19 cellular contexts compared by ENCODE assay signal in the genomic region with DNA sequence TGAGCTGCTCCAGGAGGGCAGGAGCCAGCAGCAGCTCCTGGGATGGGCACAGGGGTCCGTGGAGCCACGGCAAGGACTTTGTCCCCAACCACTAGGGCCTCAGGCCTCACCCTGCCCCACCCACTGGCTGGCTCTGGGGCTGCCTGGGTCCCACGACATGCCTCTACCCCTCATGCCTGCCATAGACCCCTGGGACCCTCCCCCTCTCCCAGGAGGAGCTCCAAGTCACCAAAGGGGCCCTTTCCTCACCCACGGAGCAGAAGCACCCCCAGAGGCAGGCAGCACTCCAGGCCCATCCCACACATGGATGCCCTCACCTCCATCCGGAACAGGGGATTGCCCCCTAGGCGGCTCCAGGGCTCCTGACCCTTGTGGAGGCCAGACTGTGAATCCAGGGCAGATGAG. TPM values are rescaled to one million over a fixed set of nuclear protein-coding genes. Genes with fewer than 3 reads are reported as not detected.
DNase-seq lines count a peak whose midpoint lies in the region; ATAC-seq, FAIRE-seq and TF ChIP-seq lines count a peak whose summit lies in the region.
"Had no signal": no experiment of that assay in that cellular context is flagged by ENCODE, and none has a peak within 500 bp of the region (broad histone marks: within the 10 kb centered on the region; RNA-seq: fewer than 3 reads in every experiment).

No MANE protein-coding gene starts in this region.

- intact Hi-C loops in HepG2 (cut with micrococcal nuclease; ENCODE audit: unreplicated experiment) (no loop called here), right lobe of liver (cut with DNase I) (no loop called here), esophagus muscularis mucosa (cut with DNase I) (no loop called here)

- peak; percentile 54 for ATAC-seq in HepG2
- no peak for ATAC-seq in right lobe of liver
- ATAC-seq: Right ventricle myocardium inferior had no signal

- no peak for TF ChIP-seq EP300 in HepG2 (IDR thresholded peaks at IDR 0.05; ENCODE audit: low read depth in 2 of 2, low read length in 2 of 2)
- no peak for TF ChIP-seq EP300 in HepG2 (CRISPR knock-in tag; IDR thresholded peaks at IDR 0.05; ENCODE audit: borderline replicate concordance)
- no peak for TF ChIP-seq EP300 in esophagus muscularis mucosa (IDR thresholded peaks at IDR 0.05)

- H3K9me3 Mint-ChIP-seq in CD8-positive, alpha-beta memory T cell, result no peaks in the 10 kb centered on the region
- H3K9me3 Mint-ChIP-seq: CD4-positive, alpha-beta T cell had no signal

- H3K4me2 ChIP-seq in HepG2 (ENCODE audit: low read depth, low read length), result 0 out of 2 replicates have a peak overlapping the region, but pooled peaks have one; percentile 29

- no peak for TF ChIP-seq RAD21 in HepG2 (CRISPR knock-in tag; IDR thresholded peaks at IDR 0.05)

- no peaks in the 10 kb centered on the region for H3K79me2 ChIP-seq in HepG2 (ENCODE audit: insufficient read depth, low read length)

- TF ChIP-seq CTCF in HepG2 (CRISPR knock-in tag; IDR thresholded peaks at IDR 0.05) (0 out of 2 replicates have a peak, but pooled peaks have one; percentile 17), right lobe of liver (IDR thresholded peaks at IDR 0.05) (no peak), esophagus muscularis mucosa (IDR thresholded peaks at IDR 0.05) (no peak)

- no peaks in the 10 kb centered on the region for H3K27me3 ChIP-seq in HepG2 (ENCODE audit: control insufficient read depth in 1 of 2, insufficient read depth in 2 of 2, low read length in 2 of 2)
- H3K27me3 ChIP-seq in right lobe of liver, result no peaks in the 10 kb centered on the region
- H3K27me3 ChIP-seq in layer of hippocampus (ENCODE audit: control insufficient read depth, insufficient read depth, low read length), result no peaks in the 10 kb centered on the region
- no peaks in the 10 kb centered on the region for H3K27me3 ChIP-seq in esophagus muscularis mucosa
- H3K27me3 ChIP-seq in CD8-positive, alpha-beta memory T cell (ENCODE audit: insufficient read depth, low read length, poor library complexity, severe bottlenecking), result no peaks in the 10 kb centered on the region
- H3K27me3 ChIP-seq: BE2C had no signal

- TF ChIP-seq POLR2A in HepG2 (IDR thresholded peaks at IDR 0.05; ENCODE audit: insufficient read depth in 1 of 2, low read depth in 2 of 2, low read length in 2 of 2), result no peak
- TF ChIP-seq POLR2A in right lobe of liver (IDR thresholded peaks at IDR 0.05), result no peak
- no peak for TF ChIP-seq POLR2A in esophagus muscularis mucosa (IDR thresholded peaks at IDR 0.05; ENCODE audit: low read depth)

- H3K4me1 Mint-ChIP-seq in CD8-positive, alpha-beta memory T cell, result peaks cover 8 to 27% (median 8%) of the 10 kb centered on the region in 3 donors

- H3K9ac ChIP-seq in HepG2 (ENCODE audit: insufficient read depth, low read depth, low read length), result no peak overlapping the region

- H3K27ac ChIP-seq in HepG2 (ENCODE audit: extremely low read length, insufficient read depth, low read length) (peak overlapping the region; percentile 33), right lobe of liver (no peak overlapping the region), cingulate gyrus (ENCODE audit: low read depth, low read length) (peak overlapping the region; percentile 99), layer of hippocampus (ENCODE audit: low read depth, low read length) (peak overlapping the region; percentile 31), temporal lobe (ENCODE audit: low read depth, low read length) (peak overlapping the region; percentile 100), esophagus muscularis mucosa (replicated peaks in 1 of 4) (no peak overlapping the region)
- H3K27ac ChIP-seq in CD8-positive, alpha-beta memory T cell (ENCODE audit: low read depth, low read length), result no peak overlapping the region
- H3K27ac ChIP-seq: SK-N-MC had no signal

- CTCF ChIA-PET in HepG2 (lab: Yijun Ruan, JAX; ENCODE audit: low intra/inter-chr PET ratio, low total read pairs), result no interaction called here
- CTCF ChIA-PET in CD8-positive, alpha-beta memory T cell (lab: Charles Lee), result interaction anchor here (0.8 to 5.7 kb wide), 6 partner anchors 8 to 46 kb away, joined by 3 to 34 read pairs (median 4); partner anchors contain the start of gene CLIC3

- H4K20me1 ChIP-seq in HepG2 (ENCODE audit: insufficient read depth, low read length), result no peaks in the 10 kb centered on the region

- peaks cover 0 to 25% (median 3%) of the 10 kb centered on the region in 3 donors for H3K36me3 Mint-ChIP-seq in CD8-positive, alpha-beta memory T cell

- H3K9me3 ChIP-seq in HepG2 (ENCODE audit: low read length) (no peaks in the 10 kb centered on the region), right lobe of liver (no peaks in the 10 kb centered on the region), esophagus muscularis mucosa (no peaks in the 10 kb centered on the region)
- no peaks in the 10 kb centered on the region for H3K9me3 ChIP-seq in CD8-positive, alpha-beta memory T cell (ENCODE audit: low read length)
- H3K9me3 ChIP-seq: BE2C had no signal

- H3K4me1 ChIP-seq in HepG2 (ENCODE audit: insufficient read depth, low read length), result peaks cover 50% of the 10 kb centered on the region
- peaks cover 0 to 39% (median 16%) of the 10 kb centered on the region in 4 donors for H3K4me1 ChIP-seq in right lobe of liver
- H3K4me1 ChIP-seq in esophagus muscularis mucosa, result peaks cover 3 to 19% (median 12%) of the 10 kb centered on the region in 4 donors
- peaks cover 5% of the 10 kb centered on the region for H3K4me1 ChIP-seq in CD8-positive, alpha-beta memory T cell (ENCODE audit: insufficient read depth, low read length)

- peak; percentile 51 for DNase-seq in HepG2 (ENCODE audit: low spot score)
- DNase-seq in right lobe of liver, result no peak
- no peak for DNase-seq in esophagus muscularis mucosa (ENCODE audit: extremely low spot score)
- DNase-seq in CD8-positive, alpha-beta memory T cell, result no peak
- DNase-seq in RKO (ENCODE audit: low spot score), result no peak
- DNase-seq: 8988T, DMS79 treated with DMSO at 0.1 percent for 48 hours, NCI-H1092, NCI-H2081 had no signal

- FAIRE-seq in HepG2 (lab: Jason Lieb, UNC), result no peak
- FAIRE-seq: D721Med had no signal

- 55% methylated on average over 2 of the region's 6 CpGs for WGBS in HepG2 (ENCODE audit: low lambda C conversion rate)
- WGBS in right lobe of liver (ENCODE audit: insufficient coverage, low coverage, low lambda C conversion rate, missing lambda C conversion rate), result no CpG with 5 or more reads among the region's 6 CpGs
- 82% methylated on average over 2 of the region's 6 CpGs for WGBS in esophagus muscularis mucosa

- H3K36me3 ChIP-seq in HepG2 (replicated peaks in 1 of 2; ENCODE audit: control insufficient read depth in 1 of 2, insufficient read depth in 2 of 2, low read length in 2 of 2), result no peaks in the 10 kb centered on the region
- H3K36me3 ChIP-seq in right lobe of liver, result peaks cover 0 to 3% (median 1%) of the 10 kb centered on the region in 4 donors
- peaks cover 8 to 52% (median 43%) of the 10 kb centered on the region in 4 donors for H3K36me3 ChIP-seq in esophagus muscularis mucosa
- H3K36me3 ChIP-seq in CD8-positive, alpha-beta memory T cell (ENCODE audit: insufficient read depth, low read length), result no peaks in the 10 kb centered on the region

- no peaks in the 10 kb centered on the region for H3K27me3 Mint-ChIP-seq in CD8-positive, alpha-beta memory T cell
- H3K27me3 Mint-ChIP-seq: CD4-positive, alpha-beta T cell had no signal

- H2AFZ ChIP-seq in HepG2 (ENCODE audit: low read length), result no peak overlapping the region

- peak overlapping the region in 1 of 7 donors; percentile 53 for H3K4me3 Mint-ChIP-seq in CD8-positive, alpha-beta memory T cell

- POLR2A ChIA-PET in HepG2 (lab: Yijun Ruan, JAX), result interaction anchor here (0.6 to 1.7 kb wide), 7 partner anchors 20 to 222 kb away, joined by 3 to 6 read pairs (median 5); partner anchors contain the start of genes CLIC3 and PAXX
- POLR2A ChIA-PET in CD8-positive, alpha-beta memory T cell (lab: Charles Lee), result interaction anchor here (0.6 kb wide), 1 partner anchor 13 kb away, joined by 3 read pairs; no protein-coding TSS in a partner anchor

- BruUV-seq in HepG2 (replicated peaks; lab: Mats Ljungman, UMichigan), result no TSS peak

- in situ Hi-C loops in HepG2 (cut with HindIII; ENCODE audit: extremely low pct_ligation_motif_present, low pct_unique_long_range_greater_than_20kb), result no loop called here

- H3K4me3 ChIP-seq in HepG2 (replicated peaks in 1 of 3; ENCODE audit: insufficient read depth in 1 of 3, low read depth in 2 of 3, low read length in 3 of 3) (no peak overlapping the region), right lobe of liver (no peak overlapping the region), esophagus muscularis mucosa (no peak overlapping the region)
- H3K4me3 ChIP-seq in CD8-positive, alpha-beta memory T cell (ENCODE audit: low read length), result no peak overlapping the region
- H3K4me3 ChIP-seq: SK-N-MC had no signal

- peak overlapping the region in 3 of 8 donors; percentile 28 to 63 (median 43) for H3K27ac Mint-ChIP-seq in CD8-positive, alpha-beta memory T cell
- H3K27ac Mint-ChIP-seq: CD4-positive, alpha-beta T cell had no signal

RNA-seq across cellular contexts. Expression of gene ABCA2, which starts 6.5 kb away (rescaled TPM):
- total RNA-seq in HepG2 (2016; rRNA removed; fragmentation: Illumina TruSeq; extraction: Trizol) (0.72 and 2.9 TPM in 2 replicates), right lobe of liver (10 to 100 TPM; 23.7 to 49.2 (median 34.2) TPM), temporal lobe (25.8 TPM), esophagus muscularis mucosa (10 to 100 TPM; 17.4 to 30.9 (median 21.6) TPM)
- 0.35 and 1.1 TPM in 2 replicates for total RNA-seq in HepG2 (2016; cell fraction: cytosol; rRNA removed; fragmentation: Illumina TruSeq; extraction: Trizol; ENCODE audit: low read depth)
- 1.1 and 2.6 TPM in 2 replicates for total RNA-seq in HepG2 (2016; cell fraction: insoluble cytoplasmic fraction; rRNA removed; fragmentation: Illumina TruSeq; extraction: Trizol)
- 0.96 and 1.1 TPM in 2 replicates for total RNA-seq in HepG2 (2016; cell fraction: membrane; rRNA removed; fragmentation: Illumina TruSeq; extraction: Trizol)
- total RNA-seq in HepG2 (2016; cell fraction: nucleus; rRNA removed; fragmentation: Illumina TruSeq; extraction: Trizol), result 5.7 and 7.0 TPM in 2 replicates
- polyA plus RNA-seq in HepG2 (2011; rRNA removed), result 19.2 and 21.0 TPM in 2 replicates
- 8.6 and 13.3 TPM in 2 replicates for polyA plus RNA-seq in HepG2 (2011; cell fraction: cytosol; rRNA removed)
- polyA plus RNA-seq in HepG2 (2011; cell fraction: nucleus; rRNA removed), result 246 and 388 TPM in 2 replicates
- 22.2 and 22.7 TPM in 2 replicates for polyA plus RNA-seq in HepG2 (2012)
- 0.33 and 0.37 TPM in 2 replicates for polyA plus RNA-seq in HepG2 (2016; cell fraction: cytosol; fragmentation: Illumina TruSeq; extraction: Trizol; ENCODE audit: low read depth)
- polyA plus RNA-seq in HepG2 (2016; cell fraction: insoluble cytoplasmic fraction; fragmentation: Illumina TruSeq; extraction: Trizol; ENCODE audit: low read depth), result 0.39 and 1.4 TPM in 2 replicates
- polyA plus RNA-seq in HepG2 (2016; cell fraction: membrane; fragmentation: Illumina TruSeq; extraction: Trizol; ENCODE audit: low read depth), result 0.64 and 0.73 TPM in 2 replicates
- 15.6 and 16.5 TPM in 2 replicates for polyA plus RNA-seq in HepG2 (2016; cell fraction: nucleus; fragmentation: Illumina TruSeq; extraction: Trizol; ENCODE audit: insufficient read depth, low read depth)
- 35.7 and 56.6 TPM in 2 replicates for polyA minus RNA-seq in HepG2 (2011; rRNA and poly(A)+ RNA removed; ENCODE audit: low replicate concordance)
- polyA minus RNA-seq in HepG2 (2011; cell fraction: cytosol; rRNA and poly(A)+ RNA removed), result 7.6 and 10.1 TPM in 2 replicates
- polyA minus RNA-seq in HepG2 (2011; cell fraction: nucleus; rRNA and poly(A)+ RNA removed), result 20.8 and 28.6 TPM in 2 replicates
- 10 to 100 TPM; 15.9 to 20.7 TPM for total RNA-seq in CD8-positive, alpha-beta memory T cell
- polyA plus RNA-seq in CD8-positive, alpha-beta memory T cell, result 20.2 TPM

RNA-seq across cellular contexts. Expression of gene FUT7, which starts 10.3 kb away (rescaled TPM):
- total RNA-seq in HepG2 (2016; rRNA removed; fragmentation: Illumina TruSeq; extraction: Trizol), result not detected in 2 replicates
- total RNA-seq in HepG2 (2016; cell fraction: cytosol; rRNA removed; fragmentation: Illumina TruSeq; extraction: Trizol; ENCODE audit: low read depth), result not detected in 2 replicates
- not detected in 2 replicates for total RNA-seq in HepG2 (2016; cell fraction: insoluble cytoplasmic fraction; rRNA removed; fragmentation: Illumina TruSeq; extraction: Trizol)
- total RNA-seq in HepG2 (2016; cell fraction: membrane; rRNA removed; fragmentation: Illumina TruSeq; extraction: Trizol), result not detected in 2 replicates
- total RNA-seq in HepG2 (2016; cell fraction: nucleus; rRNA removed; fragmentation: Illumina TruSeq; extraction: Trizol), result not detected in 2 replicates
- polyA plus RNA-seq in HepG2 (2011; rRNA removed), result 0.05 TPM in 1 of 2 replicates, not detected in the other
- polyA plus RNA-seq in HepG2 (2011; cell fraction: cytosol; rRNA removed), result 0.05 TPM in 1 of 2 replicates, not detected in the other
- not detected in 2 replicates for polyA plus RNA-seq in HepG2 (2011; cell fraction: nucleus; rRNA removed)
- not detected in 2 replicates for polyA plus RNA-seq in HepG2 (2012)
- not detected in 2 replicates for polyA plus RNA-seq in HepG2 (2016; cell fraction: cytosol; fragmentation: Illumina TruSeq; extraction: Trizol; ENCODE audit: low read depth)
- polyA plus RNA-seq in HepG2 (2016; cell fraction: insoluble cytoplasmic fraction; fragmentation: Illumina TruSeq; extraction: Trizol; ENCODE audit: low read depth), result not detected in 2 replicates
- not detected in 2 replicates for polyA plus RNA-seq in HepG2 (2016; cell fraction: membrane; fragmentation: Illumina TruSeq; extraction: Trizol; ENCODE audit: low read depth)
- not detected in 2 replicates for polyA plus RNA-seq in HepG2 (2016; cell fraction: nucleus; fragmentation: Illumina TruSeq; extraction: Trizol; ENCODE audit: insufficient read depth, low read depth)
- 0.07 TPM in 1 of 2 replicates, not detected in the other for polyA minus RNA-seq in HepG2 (2011; rRNA and poly(A)+ RNA removed; ENCODE audit: low replicate concordance)
- not detected in 2 replicates for polyA minus RNA-seq in HepG2 (2011; cell fraction: cytosol; rRNA and poly(A)+ RNA removed)
- not detected in 2 replicates for polyA minus RNA-seq in HepG2 (2011; cell fraction: nucleus; rRNA and poly(A)+ RNA removed)
- total RNA-seq in right lobe of liver, result under 1 TPM in 2 of 6 experiments, not detected in 4; 0.12 to 0.13 TPM
- total RNA-seq in temporal lobe, result not detected
- under 1 TPM in 2 of 4 donors, not detected in 2; 0.32 to 0.83 TPM for total RNA-seq in esophagus muscularis mucosa
- under 1 TPM; 0.57 to 0.82 TPM for total RNA-seq in CD8-positive, alpha-beta memory T cell
- polyA plus RNA-seq in CD8-positive, alpha-beta memory T cell, result 28.7 TPM
- total RNA-seq: LHCN-M2, NCI-H460 had no signal

RNA-seq across cellular contexts. Expression of gene NPDC1, which starts 24.4 kb away (rescaled TPM):
- 0.63 and 0.84 TPM in 2 replicates for total RNA-seq in HepG2 (2016; rRNA removed; fragmentation: Illumina TruSeq; extraction: Trizol)
- total RNA-seq in HepG2 (2016; cell fraction: cytosol; rRNA removed; fragmentation: Illumina TruSeq; extraction: Trizol; ENCODE audit: low read depth), result 1.2 TPM in 1 of 2 replicates, not detected in the other
- total RNA-seq in HepG2 (2016; cell fraction: insoluble cytoplasmic fraction; rRNA removed; fragmentation: Illumina TruSeq; extraction: Trizol), result 0.65 and 1.7 TPM in 2 replicates
- 0.59 and 0.79 TPM in 2 replicates for total RNA-seq in HepG2 (2016; cell fraction: membrane; rRNA removed; fragmentation: Illumina TruSeq; extraction: Trizol)
- total RNA-seq in HepG2 (2016; cell fraction: nucleus; rRNA removed; fragmentation: Illumina TruSeq; extraction: Trizol), result 2.7 and 4.8 TPM in 2 replicates
- polyA plus RNA-seq in HepG2 (2011; rRNA removed), result 5.4 and 7.0 TPM in 2 replicates
- 1.7 and 3.4 TPM in 2 replicates for polyA plus RNA-seq in HepG2 (2011; cell fraction: cytosol; rRNA removed)
- 93.3 and 114 TPM in 2 replicates for polyA plus RNA-seq in HepG2 (2011; cell fraction: nucleus; rRNA removed)
- polyA plus RNA-seq in HepG2 (2012), result 4.5 and 8.4 TPM in 2 replicates
- polyA plus RNA-seq in HepG2 (2016; cell fraction: cytosol; fragmentation: Illumina TruSeq; extraction: Trizol; ENCODE audit: low read depth), result 1.00 and 1.1 TPM in 2 replicates
- polyA plus RNA-seq in HepG2 (2016; cell fraction: insoluble cytoplasmic fraction; fragmentation: Illumina TruSeq; extraction: Trizol; ENCODE audit: low read depth), result 0.67 and 1.8 TPM in 2 replicates
- polyA plus RNA-seq in HepG2 (2016; cell fraction: membrane; fragmentation: Illumina TruSeq; extraction: Trizol; ENCODE audit: low read depth), result 1.1 and 1.5 TPM in 2 replicates
- polyA plus RNA-seq in HepG2 (2016; cell fraction: nucleus; fragmentation: Illumina TruSeq; extraction: Trizol; ENCODE audit: insufficient read depth, low read depth), result 9.8 and 12.2 TPM in 2 replicates
- 1.9 and 12.5 TPM in 2 replicates for polyA minus RNA-seq in HepG2 (2011; rRNA and poly(A)+ RNA removed; ENCODE audit: low replicate concordance)
- polyA minus RNA-seq in HepG2 (2011; cell fraction: cytosol; rRNA and poly(A)+ RNA removed), result 2.9 and 3.0 TPM in 2 replicates
- polyA minus RNA-seq in HepG2 (2011; cell fraction: nucleus; rRNA and poly(A)+ RNA removed), result 3.9 and 4.2 TPM in 2 replicates
- 10 to 100 TPM in 5 of 6 experiments, 1 to 10 TPM in 1; 9.3 to 14.9 (median 12.2) TPM for total RNA-seq in right lobe of liver
- 24.6 TPM for total RNA-seq in temporal lobe
- 100 to 1,000 TPM in 2 of 4 donors, 10 to 100 TPM in 2; 45.3 to 119 (median 91.5) TPM for total RNA-seq in esophagus muscularis mucosa
- 10 to 100 TPM; 24.6 to 27.5 TPM for total RNA-seq in CD8-positive, alpha-beta memory T cell
- 38.4 TPM for polyA plus RNA-seq in CD8-positive, alpha-beta memory T cell

RNA-seq across cellular contexts. Expression of gene CLIC3, which starts 25.2 kb away (rescaled TPM):
- total RNA-seq in HepG2 (2016; rRNA removed; fragmentation: Illumina TruSeq; extraction: Trizol) (0.34 and 0.51 TPM in 2 replicates), right lobe of liver (under 1 TPM in 2 of 6 experiments, not detected in 4; 0.37 to 0.51 TPM), temporal lobe (not detected), esophagus muscularis mucosa (1 to 10 TPM in 2 of 4 donors, not detected in 2; 1.4 to 2.5 TPM)
- total RNA-seq in HepG2 (2016; cell fraction: cytosol; rRNA removed; fragmentation: Illumina TruSeq; extraction: Trizol; ENCODE audit: low read depth), result 0.35 and 0.40 TPM in 2 replicates
- 0.43 and 0.58 TPM in 2 replicates for total RNA-seq in HepG2 (2016; cell fraction: insoluble cytoplasmic fraction; rRNA removed; fragmentation: Illumina TruSeq; extraction: Trizol)
- total RNA-seq in HepG2 (2016; cell fraction: membrane; rRNA removed; fragmentation: Illumina TruSeq; extraction: Trizol), result 0.19 and 0.62 TPM in 2 replicates
- 0.56 TPM in 1 of 2 replicates, not detected in the other for total RNA-seq in HepG2 (2016; cell fraction: nucleus; rRNA removed; fragmentation: Illumina TruSeq; extraction: Trizol)
- polyA plus RNA-seq in HepG2 (2011; rRNA removed), result 1.5 and 1.6 TPM in 2 replicates
- polyA plus RNA-seq in HepG2 (2011; cell fraction: cytosol; rRNA removed), result 1.5 and 3.0 TPM in 2 replicates
- polyA plus RNA-seq in HepG2 (2011; cell fraction: nucleus; rRNA removed), result 2.6 and 3.8 TPM in 2 replicates
- 0.47 and 1.5 TPM in 2 replicates for polyA plus RNA-seq in HepG2 (2012)
- polyA plus RNA-seq in HepG2 (2016; cell fraction: cytosol; fragmentation: Illumina TruSeq; extraction: Trizol; ENCODE audit: low read depth), result 0.97 and 1.4 TPM in 2 replicates
- 0.32 and 0.41 TPM in 2 replicates for polyA plus RNA-seq in HepG2 (2016; cell fraction: insoluble cytoplasmic fraction; fragmentation: Illumina TruSeq; extraction: Trizol; ENCODE audit: low read depth)
- polyA plus RNA-seq in HepG2 (2016; cell fraction: membrane; fragmentation: Illumina TruSeq; extraction: Trizol; ENCODE audit: low read depth), result 0.56 and 0.76 TPM in 2 replicates
- polyA plus RNA-seq in HepG2 (2016; cell fraction: nucleus; fragmentation: Illumina TruSeq; extraction: Trizol; ENCODE audit: insufficient read depth, low read depth), result 0.97 and 1.2 TPM in 2 replicates
- 0.78 and 9.4 TPM in 2 replicates for polyA minus RNA-seq in HepG2 (2011; rRNA and poly(A)+ RNA removed; ENCODE audit: low replicate concordance)
- polyA minus RNA-seq in HepG2 (2011; cell fraction: cytosol; rRNA and poly(A)+ RNA removed), result 0.89 and 3.1 TPM in 2 replicates
- polyA minus RNA-seq in HepG2 (2011; cell fraction: nucleus; rRNA and poly(A)+ RNA removed), result 0.64 TPM in 1 of 2 replicates, not detected in the other
- total RNA-seq in CD8-positive, alpha-beta memory T cell, result 1 to 10 TPM; 3.4 to 4.1 TPM
- polyA plus RNA-seq in CD8-positive, alpha-beta memory T cell, result 52.1 TPM

RNA-seq across cellular contexts. Expression of gene PAXX, which starts 29.4 kb away (rescaled TPM):
- total RNA-seq in HepG2 (2016; rRNA removed; fragmentation: Illumina TruSeq; extraction: Trizol) (20.7 and 31.9 TPM in 2 replicates), right lobe of liver (10 to 100 TPM; 13.8 to 34.5 (median 23.3) TPM), temporal lobe (14.8 TPM), esophagus muscularis mucosa (10 to 100 TPM; 28.8 to 39.9 (median 37.8) TPM)
- 28.4 and 30.8 TPM in 2 replicates for total RNA-seq in HepG2 (2016; cell fraction: cytosol; rRNA removed; fragmentation: Illumina TruSeq; extraction: Trizol; ENCODE audit: low read depth)
- 19.3 and 34.8 TPM in 2 replicates for total RNA-seq in HepG2 (2016; cell fraction: insoluble cytoplasmic fraction; rRNA removed; fragmentation: Illumina TruSeq; extraction: Trizol)
- total RNA-seq in HepG2 (2016; cell fraction: membrane; rRNA removed; fragmentation: Illumina TruSeq; extraction: Trizol), result 30.5 and 31.8 TPM in 2 replicates
- total RNA-seq in HepG2 (2016; cell fraction: nucleus; rRNA removed; fragmentation: Illumina TruSeq; extraction: Trizol), result 36.2 and 38.0 TPM in 2 replicates
- polyA plus RNA-seq in HepG2 (2011; rRNA removed), result 14.0 and 18.0 TPM in 2 replicates
- polyA plus RNA-seq in HepG2 (2011; cell fraction: cytosol; rRNA removed), result 10.4 and 21.3 TPM in 2 replicates
- polyA plus RNA-seq in HepG2 (2011; cell fraction: nucleus; rRNA removed), result 117 and 140 TPM in 2 replicates
- polyA plus RNA-seq in HepG2 (2012), result 8.5 and 8.9 TPM in 2 replicates
- 30.9 and 37.1 TPM in 2 replicates for polyA plus RNA-seq in HepG2 (2016; cell fraction: cytosol; fragmentation: Illumina TruSeq; extraction: Trizol; ENCODE audit: low read depth)
- polyA plus RNA-seq in HepG2 (2016; cell fraction: insoluble cytoplasmic fraction; fragmentation: Illumina TruSeq; extraction: Trizol; ENCODE audit: low read depth), result 23.2 and 27.0 TPM in 2 replicates
- polyA plus RNA-seq in HepG2 (2016; cell fraction: membrane; fragmentation: Illumina TruSeq; extraction: Trizol; ENCODE audit: low read depth), result 29.8 and 34.5 TPM in 2 replicates
- polyA plus RNA-seq in HepG2 (2016; cell fraction: nucleus; fragmentation: Illumina TruSeq; extraction: Trizol; ENCODE audit: insufficient read depth, low read depth), result 77.5 and 82.4 TPM in 2 replicates
- 2.3 and 31.7 TPM in 2 replicates for polyA minus RNA-seq in HepG2 (2011; rRNA and poly(A)+ RNA removed; ENCODE audit: low replicate concordance)
- polyA minus RNA-seq in HepG2 (2011; cell fraction: cytosol; rRNA and poly(A)+ RNA removed), result 1.6 and 2.8 TPM in 2 replicates
- 6.6 and 7.3 TPM in 2 replicates for polyA minus RNA-seq in HepG2 (2011; cell fraction: nucleus; rRNA and poly(A)+ RNA removed)
- 10 to 100 TPM; 78.4 to 82.2 TPM for total RNA-seq in CD8-positive, alpha-beta memory T cell
- 156 TPM for polyA plus RNA-seq in CD8-positive, alpha-beta memory T cell

Comparison
In these comparisons a context has a peak if more than half of its experiments do, and no peak if none do; other contexts are left out.
1. H3K27ac ChIP-seq: peak in HepG2 (single experiment), cingulate gyrus (single experiment), layer of hippocampus (single experiment) and temporal lobe (single experiment); none in right lobe of liver (0 of 3), esophagus muscularis mucosa (0 of 4) and CD8-positive, alpha-beta memory T cell (single experiment).